ENCODE assay signal across 7 cellular contexts in genomic region chr11:7442588-7443215, GRCh38. TPM values are rescaled to one million over a fixed set of nuclear protein-coding genes. Genes with fewer than 3 reads are reported as not detected.
DNase-seq lines count a peak whose midpoint lies in the region; TF ChIP-seq lines count a peak whose summit lies in the region.

No MANE protein-coding gene starts in this region.

- H3K27ac ChIP-seq in GM23248 (no peak overlapping the region), iPS DF 6.9 (ENCODE audit: low read length) (no peak overlapping the region)

- no peaks in the 10 kb centered on the region for H3K79me2 ChIP-seq in GM23248 (ENCODE audit: insufficient read depth)

- 15 to 16% methylated on average over 6 of the region's 6 CpGs for WGBS in GM23248 (ENCODE audit: low coverage in 1 of 2, low lambda C conversion rate in 2 of 2, missing lambda C conversion rate in 2 of 2), 2 experiments
- no CpG with 5 or more reads among the region's 6 CpGs for WGBS in iPS DF 6.9 (ENCODE audit: insufficient coverage, insufficient read length)

- TF ChIP-seq CTCF in GM12872 (IDR thresholded peaks at IDR 0.05; ENCODE audit: insufficient read depth, low read depth, low read length), result peak; percentile 83

- no peaks in the 10 kb centered on the region for H3K27me3 ChIP-seq in GM23248 (replicated peaks; ENCODE audit: insufficient read depth)
- no peaks in the 10 kb centered on the region for H3K27me3 ChIP-seq in iPS DF 6.9 (ENCODE audit: control insufficient read depth, insufficient read depth, low read length)

- no peaks in the 10 kb centered on the region for H3K9me2 ChIP-seq in GM23248 (ENCODE audit: insufficient read depth)

- H3K4me2 ChIP-seq in GM23248 (ENCODE audit: unreplicated experiment), result no peak overlapping the region

- H3K36me3 ChIP-seq in GM23248 (ENCODE audit: low read depth) (no peaks in the 10 kb centered on the region), iPS DF 6.9 (ENCODE audit: control insufficient read depth, insufficient read depth, low read length) (no peaks in the 10 kb centered on the region)

- no peaks in the 10 kb centered on the region for H3F3A ChIP-seq in GM23248 (ENCODE audit: insufficient read depth)

- no peak overlapping the region for H2AFZ ChIP-seq in GM23248

- DNase-seq in GM23248 (peak; percentile 60), Kasumi-1 (lab: John Stamatoyannopoulos, UW) (peak; percentile 45 to 56), T1000 (lab: John Stamatoyannopoulos, UW) (peak; percentile 17), astrocyte of the hippocampus (ENCODE audit: low read depth, low spot score) (peak; percentile 68), iPS DF 6.9 (ENCODE audit: low read depth, low spot score) (peak; percentile 41)
- peak; percentile 37 to 75 for DNase-seq in stimulated activated CD4-positive, alpha-beta T cell treated with anti-CD3 and anti-CD28 coated beads, Interleukin-12 subunit alpha, Interleukin-12 subunit beta, amount 100 ng/mL, for 24 hours (ENCODE audit: low read depth in 2 of 2)

- H3K4me3 ChIP-seq in GM23248 (no peak overlapping the region), iPS DF 6.9 (ENCODE audit: low read length) (no peak overlapping the region)

- in situ Hi-C loops in GM23248 (cut with MboI), result no loop called here

- H3K9me3 ChIP-seq in GM23248 (ENCODE audit: low read depth), result no peaks in the 10 kb centered on the region
- no peaks in the 10 kb centered on the region for H3K9me3 ChIP-seq in iPS DF 6.9 (ENCODE audit: control insufficient read depth, insufficient read depth, low read length)

- H4K20me1 ChIP-seq in GM23248 (ENCODE audit: insufficient read depth), result no peaks in the 10 kb centered on the region

- H3K4me1 ChIP-seq in GM23248 (ENCODE audit: insufficient read depth) (peaks cover 11% of the 10 kb centered on the region; the same call in 1 of the 2 replicates), iPS DF 6.9 (ENCODE audit: control insufficient read depth, insufficient read depth, low read length) (no peaks in the 10 kb centered on the region)

- H3K9ac ChIP-seq in GM23248, result no peak overlapping the region

RNA-seq across cellular contexts. Expression of gene OLFML1, which starts 42.6 kb away (rescaled TPM):
- 0.32 TPM in 1 of 2 replicates, not detected in the other for total RNA-seq in GM23248 (2014; rRNA removed; shearing (Covaris generic))
- 0.46 and 0.53 TPM in 2 replicates for polyA plus RNA-seq in GM23248 (2016; fragmentation: Nextera tagmentation; extraction: Ambion mirVana)

Comparison
In these comparisons a context has a peak if more than half of its experiments do, and no peak if none do; other contexts are left out.
1. DNase-seq: peak in every context shown above with its lines; median percentile 68 in astrocyte of the hippocampus; 60 in GM23248; 56 in stimulated activated CD4-positive, alpha-beta T cell treated with anti-CD3 and anti-CD28 coated beads, Interleukin-12 subunit alpha, Interleukin-12 subunit beta, amount 100 ng/mL, for 24 hours; 50 in Kasumi-1; 41 in iPS DF 6.9; 17 in T1000.